ENCODE assay signal across 27 cellular contexts in genomic region chr1:17735791-17736190, GRCh38. TPM values are rescaled to one million over a fixed set of nuclear protein-coding genes. Genes with fewer than 3 reads are reported as not detected.
"Had no signal": no experiment of that assay in that cellular context is flagged by ENCODE, and none has a peak within 500 bp of the region (broad histone marks: within the 10 kb centered on the region; RNA-seq: fewer than 3 reads in every experiment).

No MANE protein-coding gene starts in this region.

- H3K4me3 Mint-ChIP-seq: activated CD4-positive, alpha-beta memory T cell treated with anti-CD3 and anti-CD28 coated beads, Interleukin-2, amount 10 ng/mL, durations not matched to agents 7 days and 5 days; activated CD4-positive, alpha-beta T cell treated with anti-CD3 and anti-CD28 coated beads, Interleukin-2, amount 10 ng/mL, durations not matched to agents 7 days and 5 days; activated naive CD4-positive, alpha-beta T cell treated with anti-CD3 and anti-CD28 coated beads for 36 hours; activated naive CD8-positive, alpha-beta T cell; activated T-helper 17 cell treated with anti-CD3 and anti-CD28 coated beads, Interleukin-2, amount 50 U/mL, for 72 hours; brain; central memory CD8-positive, alpha-beta T cell; T-helper 17 cell had no signal

- H3K36me3 Mint-ChIP-seq: activated naive CD8-positive, alpha-beta T cell; brain had no signal

- DNase-seq: activated CD4-positive, alpha-beta memory T cell treated with anti-CD3 and anti-CD28 coated beads, Interleukin-2, amount 10 ng/mL, durations not matched to agents 7 days and 5 days; activated CD4-positive, alpha-beta T cell treated with anti-CD3 and anti-CD28 coated beads, Interleukin-2, amount 10 ng/mL, durations not matched to agents 7 days and 5 days; activated CD4-positive, CD25-positive, alpha-beta regulatory T cell; activated gamma-delta T cell; activated naive CD4-positive, alpha-beta T cell treated with anti-CD3 and anti-CD28 coated beads for 36 hours; activated T-cell treated with anti-CD3 and anti-CD28 coated beads for 4 hours; activated T-cell treated with anti-CD3 and anti-CD28 coated beads, Interleukin-2, amount 50 U/mL, for 48 hours; amygdala; Karpas-422; MM.1S; NCI-H1105 treated with DMSO at 0.1 percent for 48 hours; NCI-H1436 treated with DMSO at 0.1 percent for 48 hours; NCI-H187 treated with DMSO at 0.1 percent for 48 hours; NCI-H2081 treated with DMSO at 0.1 percent for 48 hours; NCI-H526; NCI-H774; PC-9; SHP77 treated with DMSO at 0.1 percent for 48 hours; T-helper 17 cell; T-helper 9 cell had no signal

- H3K27ac ChIP-seq: PC-9 had no signal

- ATAC-seq: activated T-helper 17 cell treated with anti-CD3 and anti-CD28 coated beads, Interleukin-2, amount 50 U/mL, for 72 hours; K562; T-helper 17 cell had no signal

- H3K4me3 ChIP-seq: K562, PC-9 had no signal

- H3K4me1 Mint-ChIP-seq: activated CD4-positive, alpha-beta memory T cell treated with anti-CD3 and anti-CD28 coated beads, Interleukin-2, amount 10 ng/mL, durations not matched to agents 7 days and 5 days; activated CD4-positive, alpha-beta T cell treated with anti-CD3 and anti-CD28 coated beads, Interleukin-2, amount 10 ng/mL, durations not matched to agents 7 days and 5 days; activated T-helper 17 cell treated with anti-CD3 and anti-CD28 coated beads, Interleukin-2, amount 50 U/mL, for 72 hours; brain; central memory CD8-positive, alpha-beta T cell; T-helper 17 cell had no signal

- H3K4me2 ChIP-seq: PC-9 had no signal

- H3K27me3 Mint-ChIP-seq: activated CD4-positive, alpha-beta memory T cell treated with anti-CD3 and anti-CD28 coated beads, Interleukin-2, amount 10 ng/mL, durations not matched to agents 7 days and 5 days; activated CD4-positive, alpha-beta T cell treated with anti-CD3 and anti-CD28 coated beads, Interleukin-2, amount 10 ng/mL, durations not matched to agents 7 days and 5 days; brain had no signal

- H2AFZ ChIP-seq: PC-9 had no signal

- H3K27ac Mint-ChIP-seq: activated CD4-positive, alpha-beta memory T cell treated with anti-CD3 and anti-CD28 coated beads, Interleukin-2, amount 10 ng/mL, durations not matched to agents 7 days and 5 days; activated CD4-positive, alpha-beta T cell treated with anti-CD3 and anti-CD28 coated beads, Interleukin-2, amount 10 ng/mL, durations not matched to agents 7 days and 5 days; activated naive CD4-positive, alpha-beta T cell treated with anti-CD3 and anti-CD28 coated beads for 36 hours; activated naive CD8-positive, alpha-beta T cell; activated T-helper 17 cell treated with anti-CD3 and anti-CD28 coated beads, Interleukin-2, amount 50 U/mL, for 72 hours; T-helper 17 cell had no signal

- H3K9me3 Mint-ChIP-seq: activated CD4-positive, alpha-beta memory T cell treated with anti-CD3 and anti-CD28 coated beads, Interleukin-2, amount 10 ng/mL, durations not matched to agents 7 days and 5 days; activated CD4-positive, alpha-beta T cell treated with anti-CD3 and anti-CD28 coated beads, Interleukin-2, amount 10 ng/mL, durations not matched to agents 7 days and 5 days; activated naive CD4-positive, alpha-beta T cell treated with anti-CD3 and anti-CD28 coated beads for 36 hours; activated T-helper 17 cell treated with anti-CD3 and anti-CD28 coated beads, Interleukin-2, amount 50 U/mL, for 72 hours; brain; central memory CD8-positive, alpha-beta T cell had no signal

RNA-seq across cellular contexts. Expression of gene ACTL8, which starts 19.3 kb away (rescaled TPM):
- total RNA-seq: activated CD4-positive, alpha-beta memory T cell treated with anti-CD3 and anti-CD28 coated beads, Interleukin-2, amount 10 ng/mL, durations not matched to agents 7 days and 5 days; activated CD4-positive, alpha-beta T cell treated with anti-CD3 and anti-CD28 coated beads, Interleukin-2, amount 10 ng/mL, durations not matched to agents 7 days and 5 days; activated CD8-positive, alpha-beta memory T cell treated with anti-CD3 and anti-CD28 coated beads for 36 hours; NCI-H460; T-helper 17 cell had no signal
